ENCODE assay signal across 1 cellular context in genomic region chr11:786235-787083, GRCh38.
TF ChIP-seq lines count a peak whose summit lies in the region.

No MANE protein-coding gene starts in this region.

TF ChIP-seq in endothelial cell of umbilical vein, 7 proteins besides CTCF, POLR2A, EP300 and RAD21:
- TF ChIP-seq FOS (IDR thresholded peaks at IDR 0.05; ENCODE audit: borderline replicate concordance, insufficient read depth, low read length) = no peak
- no peak for TF ChIP-seq POLR2AphosphoS5 (IDR thresholded peaks at IDR 0.05; ENCODE audit: insufficient read depth, low read depth, low read length)
- no peak for TF ChIP-seq GATA2 (IDR thresholded peaks at IDR 0.05; ENCODE audit: insufficient read depth, insufficient read length, low read depth, low read length)
- no peak for TF ChIP-seq JUN (IDR thresholded peaks at IDR 0.05; ENCODE audit: borderline replicate concordance, insufficient read depth, insufficient read length, low read depth)
- no peak for TF ChIP-seq MYC (IDR thresholded peaks at IDR 0.05; ENCODE audit: low read depth, low read length)
- TF ChIP-seq MAX (IDR thresholded peaks at IDR 0.05; ENCODE audit: insufficient read depth, insufficient read length) = no peak
- TF ChIP-seq EZH2 (IDR thresholded peaks at IDR 0.05; ENCODE audit: borderline replicate concordance, low read depth, low read length, severe bottlenecking) = no peak
